In genomic region chr12:11171145-11171952, GRCh38 we compare ENCODE assay signal across 1 cellular context.
TF ChIP-seq lines count a peak whose summit lies in the region.

Gene SMIM10L1 (plus strand): TSS chr12:11171194. CDS start chr12:11171357, 163 bp downstream.

TF ChIP-seq in HEK293, 187 proteins besides CTCF, POLR2A, EP300 and RAD21 (continued from another document and continues in another):
- TF ChIP-seq ZNF121 (tag by site-specific recombination; IDR thresholded peaks at IDR 0.05) (peak; percentile 49; the same call in 1 of the 2 replicates), ZNF747 (tag by site-specific recombination; IDR thresholded peaks at IDR 0.05) (no peak), ZNF416 (tag by site-specific recombination; IDR thresholded peaks at IDR 0.05) (no peak), ZSCAN23 (tag by site-specific recombination; IDR thresholded peaks at IDR 0.05) (no peak), SP7 (tag by site-specific recombination; IDR thresholded peaks at IDR 0.05) (no peak), ZNF777 (tag by site-specific recombination; IDR thresholded peaks at IDR 0.05; ENCODE audit: borderline replicate concordance) (0 out of 2 replicates have a peak, but pooled peaks have one; percentile 13), PRDM10 (tag by site-specific recombination; IDR thresholded peaks at IDR 0.05) (no peak), ZNF133 (tag by site-specific recombination; IDR thresholded peaks at IDR 0.05) (0 out of 2 replicates have a peak, but pooled peaks have one; percentile 32), ZNF155 (tag by site-specific recombination; IDR thresholded peaks at IDR 0.05) (no peak), ZNF830 (tag by site-specific recombination; IDR thresholded peaks at IDR 0.05; ENCODE audit: low read depth) (no peak), ZBTB26 (tag by site-specific recombination; optimal IDR thresholded peaks at IDR 0.05) (peak; percentile 57), ZNF626 (tag by site-specific recombination; IDR thresholded peaks at IDR 0.05) (no peak), ZNF280C (tag by site-specific recombination; IDR thresholded peaks at IDR 0.05) (no peak), SCRT2 (tag by site-specific recombination; IDR thresholded peaks at IDR 0.05) (0 out of 2 replicates have a peak, but pooled peaks have one; percentile 40), ZNF335 (tag by site-specific recombination; conservative IDR thresholded peaks at IDR 0.05) (peak; percentile 83), ZSCAN18 (tag by site-specific recombination; IDR thresholded peaks at IDR 0.05) (no peak), ZNF76 (tag by site-specific recombination; IDR thresholded peaks at IDR 0.05; ENCODE audit: borderline replicate concordance, low read depth) (peak; percentile 92), PRDM6 (tag by site-specific recombination; IDR thresholded peaks at IDR 0.05) (no peak), ZNF16 (tag by site-specific recombination; IDR thresholded peaks at IDR 0.05; ENCODE audit: low read depth) (no peak), ZNF114 (tag by site-specific recombination; IDR thresholded peaks at IDR 0.05) (no peak), ZNF548 (tag by site-specific recombination; IDR thresholded peaks at IDR 0.05) (no peak), KLF16 (tag by site-specific recombination; IDR thresholded peaks at IDR 0.05) (peak; percentile 66), ZNF391 (tag by site-specific recombination; IDR thresholded peaks at IDR 0.05; ENCODE audit: borderline replicate concordance, low read depth) (no peak; the same call in 1 of the 2 replicates), ZBTB6 (tag by site-specific recombination; IDR thresholded peaks at IDR 0.05) (peak; percentile 87), YY2 (tag by site-specific recombination; IDR thresholded peaks at IDR 0.05) (peak; percentile 96), SP2 (tag by site-specific recombination; IDR thresholded peaks at IDR 0.05) (peak; percentile 42), FEZF1 (tag by site-specific recombination; IDR thresholded peaks at IDR 0.05) (peak; percentile 78), ZSCAN5A (tag by site-specific recombination; IDR thresholded peaks at IDR 0.05) (peak; percentile 58; the same call in 1 of the 2 replicates), ZBTB20 (tag by site-specific recombination; IDR thresholded peaks at IDR 0.05) (peak; percentile 91), SCRT1 (tag by site-specific recombination; IDR thresholded peaks at IDR 0.05; ENCODE audit: borderline replicate concordance) (no peak), ZXDB (tag by site-specific recombination; IDR thresholded peaks at IDR 0.05) (peak; percentile 80), ZNF654 (tag by site-specific recombination; IDR thresholded peaks at IDR 0.05; ENCODE audit: low read depth) (peak; percentile 3; the same call in 1 of the 2 replicates), ZBTB49 (tag by site-specific recombination; IDR thresholded peaks at IDR 0.05; ENCODE audit: low read depth) (no peak), ZNF10 (tag by site-specific recombination; IDR thresholded peaks at IDR 0.05) (peak; percentile 6; the same call in 1 of the 2 replicates), YY1 (tag by site-specific recombination; IDR thresholded peaks at IDR 0.05) (peak; percentile 97), ZNF423 (tag by site-specific recombination; IDR thresholded peaks at IDR 0.05) (no peak), MZF1 (tag by site-specific recombination; IDR thresholded peaks at IDR 0.05; ENCODE audit: borderline replicate concordance) (no peak), OVOL3 (tag by site-specific recombination; IDR thresholded peaks at IDR 0.05) (peak; percentile 79), ZIC2 (tag by site-specific recombination; IDR thresholded peaks at IDR 0.05) (no peak), ZBTB7A (tag by site-specific recombination; IDR thresholded peaks at IDR 0.05; ENCODE audit: low read depth) (0 out of 2 replicates have a peak, but pooled peaks have one; percentile 56), ZNF175 (tag by site-specific recombination; IDR thresholded peaks at IDR 0.05) (no peak), ZSCAN30 (tag by site-specific recombination; IDR thresholded peaks at IDR 0.05) (peak; percentile 70; the same call in 1 of the 2 replicates), ZNF600 (tag by site-specific recombination; IDR thresholded peaks at IDR 0.05) (peak; percentile 61; the same call in 1 of the 2 replicates), ZNF514 (tag by site-specific recombination; IDR thresholded peaks at IDR 0.05) (no peak)
- TF ChIP-seq, protein P1, sequence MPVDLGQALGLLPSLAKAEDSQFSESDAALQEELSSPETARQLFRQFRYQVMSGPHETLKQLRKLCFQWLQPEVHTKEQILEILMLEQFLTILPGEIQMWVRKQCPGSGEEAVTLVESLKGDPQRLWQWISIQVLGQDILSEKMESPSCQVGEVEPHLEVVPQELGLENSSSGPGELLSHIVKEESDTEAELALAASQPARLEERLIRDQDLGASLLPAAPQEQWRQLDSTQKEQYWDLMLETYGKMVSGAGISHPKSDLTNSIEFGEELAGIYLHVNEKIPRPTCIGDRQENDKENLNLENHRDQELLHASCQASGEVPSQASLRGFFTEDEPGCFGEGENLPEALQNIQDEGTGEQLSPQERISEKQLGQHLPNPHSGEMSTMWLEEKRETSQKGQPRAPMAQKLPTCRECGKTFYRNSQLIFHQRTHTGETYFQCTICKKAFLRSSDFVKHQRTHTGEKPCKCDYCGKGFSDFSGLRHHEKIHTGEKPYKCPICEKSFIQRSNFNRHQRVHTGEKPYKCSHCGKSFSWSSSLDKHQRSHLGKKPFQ (tag by site-specific recombination; IDR thresholded peaks at IDR 0.05): peak; percentile 64
- TF ChIP-seq, protein P2, sequence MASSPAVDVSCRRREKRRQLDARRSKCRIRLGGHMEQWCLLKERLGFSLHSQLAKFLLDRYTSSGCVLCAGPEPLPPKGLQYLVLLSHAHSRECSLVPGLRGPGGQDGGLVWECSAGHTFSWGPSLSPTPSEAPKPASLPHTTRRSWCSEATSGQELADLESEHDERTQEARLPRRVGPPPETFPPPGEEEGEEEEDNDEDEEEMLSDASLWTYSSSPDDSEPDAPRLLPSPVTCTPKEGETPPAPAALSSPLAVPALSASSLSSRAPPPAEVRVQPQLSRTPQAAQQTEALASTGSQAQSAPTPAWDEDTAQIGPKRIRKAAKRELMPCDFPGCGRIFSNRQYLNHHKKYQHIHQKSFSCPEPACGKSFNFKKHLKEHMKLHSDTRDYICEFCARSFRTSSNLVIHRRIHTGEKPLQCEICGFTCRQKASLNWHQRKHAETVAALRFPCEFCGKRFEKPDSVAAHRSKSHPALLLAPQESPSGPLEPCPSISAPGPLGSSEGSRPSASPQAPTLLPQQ (tag by site-specific recombination; IDR thresholded peaks at IDR 0.05): peak; percentile 42
